ENCODE assay signal across 3 cellular contexts in the genomic region with DNA sequence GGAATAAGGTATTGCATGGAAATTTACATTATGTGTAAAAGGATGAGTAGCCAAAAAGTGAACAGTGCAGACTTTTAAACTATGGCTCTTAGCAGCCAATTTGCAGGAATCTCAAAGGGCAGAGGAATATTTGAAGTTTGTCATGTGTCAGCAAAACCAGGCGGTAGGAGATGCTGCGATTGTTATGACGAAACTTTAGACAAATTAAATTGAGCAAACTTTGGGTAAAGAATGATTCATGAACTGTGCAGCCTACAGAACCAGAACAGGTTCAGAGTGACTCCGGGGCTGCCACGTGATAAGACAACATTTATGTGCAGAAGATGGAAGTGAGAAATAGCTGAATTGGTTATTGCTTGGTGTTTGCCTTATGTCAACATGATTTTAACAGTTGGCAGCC.
TF ChIP-seq lines count a peak whose summit lies in the region.

No MANE protein-coding gene starts in this region.

TF ChIP-seq in A549, 52 proteins besides CTCF, POLR2A, EP300 and RAD21:
- no peak for TF ChIP-seq CHD2 (IDR thresholded peaks at IDR 0.05; ENCODE audit: low read length, partially characterized antibody)
- TF ChIP-seq MAFK (IDR thresholded peaks at IDR 0.05; ENCODE audit: partially characterized antibody), result peak; percentile 82

TF ChIP-seq in GM23338, 12 proteins besides CTCF, POLR2A, EP300 and RAD21:
- TF ChIP-seq, protein P1, sequence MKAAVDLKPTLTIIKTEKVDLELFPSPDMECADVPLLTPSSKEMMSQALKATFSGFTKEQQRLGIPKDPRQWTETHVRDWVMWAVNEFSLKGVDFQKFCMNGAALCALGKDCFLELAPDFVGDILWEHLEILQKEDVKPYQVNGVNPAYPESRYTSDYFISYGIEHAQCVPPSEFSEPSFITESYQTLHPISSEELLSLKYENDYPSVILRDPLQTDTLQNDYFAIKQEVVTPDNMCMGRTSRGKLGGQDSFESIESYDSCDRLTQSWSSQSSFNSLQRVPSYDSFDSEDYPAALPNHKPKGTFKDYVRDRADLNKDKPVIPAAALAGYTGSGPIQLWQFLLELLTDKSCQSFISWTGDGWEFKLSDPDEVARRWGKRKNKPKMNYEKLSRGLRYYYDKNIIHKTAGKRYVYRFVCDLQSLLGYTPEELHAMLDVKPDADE (IDR thresholded peaks at IDR 0.05), result no peak
- TF ChIP-seq EZH2phosphoT487 (IDR thresholded peaks at IDR 0.05; ENCODE audit: unreplicated experiment), result no peak
- no peak for TF ChIP-seq ZNF114 (CRISPR knock-in tag; IDR thresholded peaks at IDR 0.05)
- TF ChIP-seq, protein P2, sequence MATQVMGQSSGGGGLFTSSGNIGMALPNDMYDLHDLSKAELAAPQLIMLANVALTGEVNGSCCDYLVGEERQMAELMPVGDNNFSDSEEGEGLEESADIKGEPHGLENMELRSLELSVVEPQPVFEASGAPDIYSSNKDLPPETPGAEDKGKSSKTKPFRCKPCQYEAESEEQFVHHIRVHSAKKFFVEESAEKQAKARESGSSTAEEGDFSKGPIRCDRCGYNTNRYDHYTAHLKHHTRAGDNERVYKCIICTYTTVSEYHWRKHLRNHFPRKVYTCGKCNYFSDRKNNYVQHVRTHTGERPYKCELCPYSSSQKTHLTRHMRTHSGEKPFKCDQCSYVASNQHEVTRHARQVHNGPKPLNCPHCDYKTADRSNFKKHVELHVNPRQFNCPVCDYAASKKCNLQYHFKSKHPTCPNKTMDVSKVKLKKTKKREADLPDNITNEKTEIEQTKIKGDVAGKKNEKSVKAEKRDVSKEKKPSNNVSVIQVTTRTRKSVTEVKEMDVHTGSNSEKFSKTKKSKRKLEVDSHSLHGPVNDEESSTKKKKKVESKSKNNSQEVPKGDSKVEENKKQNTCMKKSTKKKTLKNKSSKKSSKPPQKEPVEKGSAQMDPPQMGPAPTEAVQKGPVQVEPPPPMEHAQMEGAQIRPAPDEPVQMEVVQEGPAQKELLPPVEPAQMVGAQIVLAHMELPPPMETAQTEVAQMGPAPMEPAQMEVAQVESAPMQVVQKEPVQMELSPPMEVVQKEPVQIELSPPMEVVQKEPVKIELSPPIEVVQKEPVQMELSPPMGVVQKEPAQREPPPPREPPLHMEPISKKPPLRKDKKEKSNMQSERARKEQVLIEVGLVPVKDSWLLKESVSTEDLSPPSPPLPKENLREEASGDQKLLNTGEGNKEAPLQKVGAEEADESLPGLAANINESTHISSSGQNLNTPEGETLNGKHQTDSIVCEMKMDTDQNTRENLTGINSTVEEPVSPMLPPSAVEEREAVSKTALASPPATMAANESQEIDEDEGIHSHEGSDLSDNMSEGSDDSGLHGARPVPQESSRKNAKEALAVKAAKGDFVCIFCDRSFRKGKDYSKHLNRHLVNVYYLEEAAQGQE (IDR thresholded peaks at IDR 0.05; ENCODE audit: unreplicated experiment), result no peak
- no peak for TF ChIP-seq NANOG (IDR thresholded peaks at IDR 0.05; ENCODE audit: borderline replicate concordance)
TF ChIP-seq in GM23338: peak in this region for 0.

TF ChIP-seq in H1, 55 proteins besides CTCF, POLR2A, EP300 and RAD21:
- TF ChIP-seq MAFK (IDR thresholded peaks at IDR 0.05; ENCODE audit: low read depth, low read length) (0 out of 2 replicates have a peak, but pooled peaks have one; percentile 3), CBX5 (IDR thresholded peaks at IDR 0.05; ENCODE audit: low read depth, low read length) (no peak)
